1 cellular context compared by ENCODE assay signal in genomic region chr7:128790297-128791037, GRCh38.
TF ChIP-seq lines count a peak whose summit lies in the region.

No MANE protein-coding gene starts in this region.

TF ChIP-seq in SK-N-SH, 30 proteins besides CTCF, POLR2A, EP300 and RAD21 (continued from another document):
- TF ChIP-seq USF1 (IDR thresholded peaks at IDR 0.05; ENCODE audit: borderline replicate concordance, low read depth) = no peak
